Comparison of ENCODE assay signal across 8 cellular contexts in genomic region chr2:230924470-230925341, GRCh38.
A peak's percentile ranks its signal among the peaks of the same experiment; 100 is the strongest.
DNase-seq lines count a peak whose midpoint lies in the region; ATAC-seq and TF ChIP-seq lines count a peak whose summit lies in the region.

Gene GPR55, minus strand, starts transcription at chr2:230925242. Its CDS starts 14,280 bp downstream, at chr2:230910962.

- DNase-seq in GM10266 (ENCODE audit: extremely low spot score) (peak; percentile 68), Kasumi-1 (lab: John Stamatoyannopoulos, UW) (peak; percentile 33 to 45), iPS-NIHi7 (ENCODE audit: extremely low spot score) (peak; percentile 79), NCI-H2171 (lab: John Stamatoyannopoulos, UW) (no peak), NCI-H1694 (lab: John Stamatoyannopoulos, UW) (no peak)
- peak; percentile 87 for DNase-seq in activated CD8-positive, alpha-beta memory T cell treated with anti-CD3 and anti-CD28 coated beads, Interleukin-2, amount 50 U/mL, for 48 hours

- H3K27ac Mint-ChIP-seq in stimulated activated memory B cell treated with anti-CD40 and anti-IgM and Interleukin-4, amounts not matched to agents 10 μg/mL and 1 μg/mL and 100 μg/mL, for 72 hours, result peak within 1 kb of the TSS; percentile 94

- peaks cover 74% of the 10 kb centered on the region for H3K4me1 Mint-ChIP-seq in stimulated activated memory B cell treated with anti-CD40 and anti-IgM and Interleukin-4, amounts not matched to agents 10 μg/mL and 1 μg/mL and 100 μg/mL, for 72 hours

- peak; percentile 33 for ATAC-seq in GM21526 (IDR thresholded peaks at IDR 0.05; ENCODE audit: low FRiP score, unreplicated experiment)
- peak; percentile 85 for ATAC-seq in stimulated activated memory B cell treated with anti-CD40 and anti-IgM and Interleukin-4, amounts not matched to agents 10 μg/mL and 1 μg/mL and 100 μg/mL, for 72 hours

- H3K27me3 Mint-ChIP-seq in stimulated activated memory B cell treated with anti-CD40 and anti-IgM and Interleukin-4, amounts not matched to agents 10 μg/mL and 1 μg/mL and 100 μg/mL, for 72 hours, result no peaks in the 10 kb centered on the region

- TF ChIP-seq CTCF in GM10266 (IDR thresholded peaks at IDR 0.05; ENCODE audit: control insufficient read depth, insufficient read depth, low read depth, missing control alignments), result peak; percentile 72

- H3K36me3 Mint-ChIP-seq in stimulated activated memory B cell treated with anti-CD40 and anti-IgM and Interleukin-4, amounts not matched to agents 10 μg/mL and 1 μg/mL and 100 μg/mL, for 72 hours, result no peaks in the 10 kb centered on the region

- H3K4me3 Mint-ChIP-seq in stimulated activated memory B cell treated with anti-CD40 and anti-IgM and Interleukin-4, amounts not matched to agents 10 μg/mL and 1 μg/mL and 100 μg/mL, for 72 hours, result peak within 1 kb of the TSS; percentile 81

- H3K9me3 Mint-ChIP-seq in stimulated activated memory B cell treated with anti-CD40 and anti-IgM and Interleukin-4, amounts not matched to agents 10 μg/mL and 1 μg/mL and 100 μg/mL, for 72 hours, result no peaks in the 10 kb centered on the region

Comparison
In these comparisons a context has a peak if more than half of its experiments do, and no peak if none do; other contexts are left out.
1. DNase-seq: peak in GM10266 (single experiment), Kasumi-1 (2 of 2), activated CD8-positive, alpha-beta memory T cell treated with anti-CD3 and anti-CD28 coated beads, Interleukin-2, amount 50 U/mL, for 48 hours (single experiment) and iPS-NIHi7 (single experiment); none in NCI-H2171 (single experiment) and NCI-H1694 (single experiment).